In the genomic region with DNA sequence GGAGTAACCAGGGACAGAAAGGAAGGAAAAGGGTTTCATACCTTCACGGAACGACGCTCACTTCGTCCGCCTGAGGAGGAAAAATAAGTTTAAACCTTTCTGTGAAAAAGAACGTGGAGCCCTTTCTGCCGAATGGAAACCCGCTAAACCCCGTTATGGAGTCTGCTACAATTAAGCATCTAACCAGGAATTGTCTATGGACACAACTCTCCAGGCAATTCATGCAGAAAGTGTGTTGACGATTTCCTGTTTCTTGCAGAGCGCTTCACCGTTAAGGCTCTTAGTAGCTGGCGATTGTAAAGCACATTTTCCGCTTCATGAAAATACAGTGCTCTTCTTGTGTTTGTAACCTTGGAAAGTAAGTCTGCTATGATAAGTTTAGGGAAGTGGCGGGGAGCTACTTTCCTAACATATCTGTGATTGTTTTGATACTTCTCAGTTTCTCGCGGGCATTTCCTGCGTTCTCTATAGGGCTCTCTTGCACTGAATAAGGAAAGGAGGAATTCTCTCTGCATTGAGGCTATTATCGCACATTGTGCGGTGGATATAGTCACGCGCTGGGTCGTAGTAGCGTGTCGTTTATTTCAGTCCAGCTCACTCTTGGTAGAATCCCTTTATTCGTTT, we compare ENCODE assay signal across 9 cellular contexts. TPM values are rescaled to one million over a fixed set of nuclear protein-coding genes. Genes with fewer than 3 reads are reported as not detected.
DNase-seq lines count a peak whose midpoint lies in the region; ATAC-seq, FAIRE-seq and TF ChIP-seq lines count a peak whose summit lies in the region.
"Had no signal": no experiment of that assay in that cellular context is flagged by ENCODE, and none has a peak within 500 bp of the region (broad histone marks: within the 10 kb centered on the region; RNA-seq: fewer than 3 reads in every experiment).

No MANE protein-coding gene starts in this region.

- in situ Hi-C loops in astrocyte of the cerebellum (cut with HindIII; ENCODE audit: low sequenced_read_pairs) = no loop called here

- H3K4me1 ChIP-seq in keratinocyte (ENCODE audit: control insufficient read depth, extremely low read depth, insufficient read depth, low read length) (peaks cover 18% of the 10 kb centered on the region), tibial nerve (peaks cover 0 to 68% (median 21%) of the 10 kb centered on the region in 4 donors)

- peaks cover 3% of the 10 kb centered on the region for H3K9me1 ChIP-seq in keratinocyte (ENCODE audit: control insufficient read depth, extremely low read depth, insufficient read depth, low read length)

- dilution Hi-C loops in keratinocyte (cut with MboI; ENCODE audit: extremely low pct_ligation_motif_present, low sequenced_read_pairs) = no loop called here

- no peak overlapping the region for H3K27ac Mint-ChIP-seq in activated CD8-positive, alpha-beta memory T cell treated with anti-CD3 and anti-CD28 coated beads, Interleukin-2, amount 10 ng/mL, durations not matched to agents 7 days and 5 days
- H3K27ac Mint-ChIP-seq: brain had no signal

- H2AFZ ChIP-seq in keratinocyte (ENCODE audit: control insufficient read depth, low read length) = peak overlapping the region; percentile 91

- H3K4me2 ChIP-seq in keratinocyte (ENCODE audit: control insufficient read depth, extremely low read depth, insufficient read depth, low read depth, low read length) = peak overlapping the region; percentile 91

- DNase-seq in activated CD8-positive, alpha-beta memory T cell treated with anti-CD3 and anti-CD28 coated beads, Interleukin-2, amount 10 ng/mL, durations not matched to agents 7 days and 5 days = peak; percentile 45
- no peak for DNase-seq in activated CD8-positive, alpha-beta memory T cell treated with anti-CD3 and anti-CD28 coated beads for 24 hours
- DNase-seq in HS-27A (ENCODE audit: low read depth) = peak; percentile 14
- no peak for DNase-seq in astrocyte of the cerebellum (ENCODE audit: low read depth)
- no peak for DNase-seq in keratinocyte (ENCODE audit: low read depth, low spot score)
- DNase-seq in tibial nerve (ENCODE audit: low spot score in 2 of 2) = peak in 1 of 2 donors; percentile 13
- no peak for DNase-seq in activated effector memory CD4-positive, alpha-beta T cell treated with Interleukin-2 at 50 U/mL for 16 hours

- H3K36me3 ChIP-seq in keratinocyte (ENCODE audit: control insufficient read depth in 2 of 2, extremely low read depth in 1 of 2, insufficient read depth in 2 of 2, low read length in 2 of 2) (peaks cover 2 to 7% of the 10 kb centered on the region in 2 experiments), tibial nerve (peaks cover 0 to 26% (median 0%) of the 10 kb centered on the region in 3 donors)

- H3K4me3 ChIP-seq in astrocyte of the cerebellum (ENCODE audit: low read depth, low read length) (peak overlapping the region; percentile 77), keratinocyte (ENCODE audit: control insufficient read depth in 2 of 3, extremely low read depth in 1 of 3, insufficient read depth in 2 of 3, low read depth in 1 of 3, low read length in 3 of 3) (peak overlapping the region; percentile 92 to 100 (median 93)), tibial nerve (peak overlapping the region; percentile 83 to 89 (median 85))

- no peak for TF ChIP-seq EP300 in tibial nerve (IDR thresholded peaks at IDR 0.05)

- H3K27me3 Mint-ChIP-seq in activated CD8-positive, alpha-beta memory T cell treated with anti-CD3 and anti-CD28 coated beads, Interleukin-2, amount 10 ng/mL, durations not matched to agents 7 days and 5 days = no peaks in the 10 kb centered on the region
- H3K27me3 Mint-ChIP-seq: brain had no signal

- H3K9me3 Mint-ChIP-seq in activated CD8-positive, alpha-beta memory T cell treated with anti-CD3 and anti-CD28 coated beads, Interleukin-2, amount 10 ng/mL, durations not matched to agents 7 days and 5 days (ENCODE audit: low read depth) = no peaks in the 10 kb centered on the region
- H3K9me3 Mint-ChIP-seq: brain had no signal

- H3K4me3 Mint-ChIP-seq in activated CD8-positive, alpha-beta memory T cell treated with anti-CD3 and anti-CD28 coated beads, Interleukin-2, amount 10 ng/mL, durations not matched to agents 7 days and 5 days = no peak overlapping the region
- H3K4me3 Mint-ChIP-seq: brain had no signal

- peak overlapping the region; percentile 92 for H3K9ac ChIP-seq in keratinocyte (ENCODE audit: control insufficient read depth, extremely low read depth, insufficient read depth, low read length)

- no peak for FAIRE-seq in keratinocyte (lab: Jason Lieb, UNC)

- 0 to 1% methylated on average over 26 of the region's 26 CpGs for WGBS in tibial nerve, 2 donors

- CTCF ChIA-PET in activated CD8-positive, alpha-beta memory T cell treated with anti-CD3 and anti-CD28 coated beads, Interleukin-2, amount 10 ng/mL, durations not matched to agents 7 days and 5 days (lab: Charles Lee) = interaction anchor here (1.1 to 1.3 kb wide), 3 partner anchors 9 to 98 kb away, joined by 3 to 5 read pairs (median 5); no protein-coding TSS in a partner anchor

- ATAC-seq in activated CD8-positive, alpha-beta memory T cell treated with anti-CD3 and anti-CD28 coated beads, Interleukin-2, amount 10 ng/mL, durations not matched to agents 7 days and 5 days = peak; percentile 0
- ATAC-seq in GM18519 (IDR thresholded peaks at IDR 0.05; ENCODE audit: low FRiP score, unreplicated experiment) = no peak

- H3K79me2 ChIP-seq in keratinocyte (ENCODE audit: control insufficient read depth, insufficient read depth, low read length) = peaks cover 81% of the 10 kb centered on the region

- no peaks in the 10 kb centered on the region for H4K20me1 ChIP-seq in keratinocyte (ENCODE audit: control insufficient read depth, extremely low read depth, insufficient read depth, low read length)

- H3K36me3 Mint-ChIP-seq in activated CD8-positive, alpha-beta memory T cell treated with anti-CD3 and anti-CD28 coated beads, Interleukin-2, amount 10 ng/mL, durations not matched to agents 7 days and 5 days = peaks cover 26% of the 10 kb centered on the region

- no peaks in the 10 kb centered on the region for H3K27me3 ChIP-seq in keratinocyte (ENCODE audit: control insufficient read depth, extremely low read depth, insufficient read depth, low read length)
- H3K27me3 ChIP-seq in tibial nerve = no peaks in the 10 kb centered on the region

- no peak for TF ChIP-seq CTCF in astrocyte of the cerebellum (IDR thresholded peaks at IDR 0.05; ENCODE audit: low read depth, low read length, missing control alignments)
- no peak for TF ChIP-seq CTCF in keratinocyte (optimal IDR thresholded peaks at IDR 0.05 in 1 of 3, IDR thresholded peaks at IDR 0.05 in 1 of 3, conservative IDR thresholded peaks at IDR 0.05 in 1 of 3; ENCODE audit: extremely low read depth in 1 of 3, insufficient read depth in 2 of 3, low read length in 3 of 3)
- TF ChIP-seq CTCF in tibial nerve (IDR thresholded peaks at IDR 0.05) = no peak

- peak overlapping the region; percentile 99 for H3K27ac ChIP-seq in keratinocyte (ENCODE audit: control insufficient read depth, insufficient read depth, low read length)
- peak overlapping the region; percentile 60 to 95 (median 91) for H3K27ac ChIP-seq in tibial nerve

- peaks cover 41% of the 10 kb centered on the region for H3K4me1 Mint-ChIP-seq in activated CD8-positive, alpha-beta memory T cell treated with anti-CD3 and anti-CD28 coated beads, Interleukin-2, amount 10 ng/mL, durations not matched to agents 7 days and 5 days

- no peaks in the 10 kb centered on the region for H3K9me3 ChIP-seq in keratinocyte (ENCODE audit: control insufficient read depth, low read depth, low read length)
- no peaks in the 10 kb centered on the region for H3K9me3 ChIP-seq in tibial nerve

- no peak for TF ChIP-seq POLR2A in tibial nerve (IDR thresholded peaks at IDR 0.05)

RNA-seq across cellular contexts. Expression of a gene that starts 0.7 kb away (rescaled TPM):
- total RNA-seq in activated CD8-positive, alpha-beta memory T cell treated with anti-CD3 and anti-CD28 coated beads, Interleukin-2, amount 10 ng/mL, durations not matched to agents 7 days and 5 days = 10 to 100 TPM; 67.3 to 76.9 TPM
- 14.7 to 30.1 TPM (median 16.5 TPM) in 3 replicates for polyA plus RNA-seq in keratinocyte
- polyA plus RNA-seq in keratinocyte (2011; ENCODE audit: low read depth) = 24.8 TPM
- 14.6 and 28.5 TPM in 2 replicates for polyA plus RNA-seq in keratinocyte (2011; cell fraction: cytosol; rRNA removed)
- 16.7 and 23.3 TPM in 2 replicates for polyA plus RNA-seq in keratinocyte (2011; cell fraction: nucleus; rRNA removed)
- polyA plus RNA-seq in keratinocyte (2012; ENCODE audit: low replicate concordance) = 22.5 and 23.7 TPM in 2 replicates
- 4.3 to 28.3 TPM (median 13.0 TPM) in 3 replicates for polyA minus RNA-seq in keratinocyte
- polyA minus RNA-seq in keratinocyte (2011; cell fraction: cytosol; rRNA and poly(A)+ RNA removed) = 22.1 TPM
- polyA minus RNA-seq in keratinocyte (2011; cell fraction: nucleus; rRNA and poly(A)+ RNA removed) = 18.7 and 24.9 TPM in 2 replicates
- 10 to 100 TPM; 53.1 to 65.1 (median 57.8) TPM for total RNA-seq in tibial nerve

Comparison
In these comparisons a context has a peak if more than half of its experiments do, and no peak if none do; other contexts are left out.
1. DNase-seq: peak in activated CD8-positive, alpha-beta memory T cell treated with anti-CD3 and anti-CD28 coated beads, Interleukin-2, amount 10 ng/mL, durations not matched to agents 7 days and 5 days (single experiment) and HS-27A (single experiment); none in activated CD8-positive, alpha-beta memory T cell treated with anti-CD3 and anti-CD28 coated beads for 24 hours (single experiment), astrocyte of the cerebellum (single experiment), keratinocyte (single experiment) and activated effector memory CD4-positive, alpha-beta T cell treated with Interleukin-2 at 50 U/mL for 16 hours (single experiment).
2. Peak in every context shown above with its lines, with median percentiles within 50 percentile points of each other: H3K4me3 ChIP-seq.